In the genomic region with DNA sequence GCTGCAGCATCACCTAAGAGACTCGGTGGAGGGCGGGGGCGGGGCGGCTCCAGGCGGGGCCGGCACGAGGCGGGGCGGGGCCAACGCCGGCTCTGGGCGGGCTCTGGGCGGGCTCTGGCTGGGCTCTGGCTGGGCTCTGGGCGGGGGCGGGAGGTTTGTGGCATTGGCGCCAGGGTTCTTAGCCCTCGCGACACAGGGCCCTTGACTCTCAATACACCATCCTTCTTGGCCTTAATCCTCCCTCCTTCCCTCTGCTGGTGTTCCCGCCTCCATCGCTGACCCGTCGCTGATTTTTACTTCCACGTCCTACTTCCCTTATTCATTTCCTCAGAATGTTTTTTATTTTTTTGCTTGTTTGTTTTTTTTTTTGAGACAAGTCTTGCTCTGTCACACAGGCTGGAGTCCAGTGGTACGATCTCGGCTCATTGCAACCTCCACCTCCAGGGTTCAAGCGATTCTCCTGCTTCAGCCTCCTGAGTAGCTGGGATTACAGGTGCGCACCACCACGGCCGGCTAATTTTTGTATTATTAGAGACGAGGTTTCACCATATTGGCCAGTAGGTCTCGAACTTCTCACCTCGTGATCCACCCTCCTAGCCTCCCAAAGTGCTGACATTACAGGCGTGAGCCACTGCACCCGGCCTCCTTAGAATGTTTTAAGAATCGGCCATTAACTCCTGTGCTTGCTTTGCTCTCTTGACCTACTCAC, we compare ENCODE assay signal across 8 cellular contexts. TPM values are rescaled to one million over a fixed set of nuclear protein-coding genes. Genes with fewer than 3 reads are reported as not detected.
DNase-seq lines count a peak whose midpoint lies in the region; ATAC-seq and TF ChIP-seq lines count a peak whose summit lies in the region.

TSS of gene BLTP3B (minus strand) at position 24 of the 709 bp plus-strand sequence. CDS start 239 bp downstream, outside the sequence.

- peak within 1 kb of the TSS; percentile 100 for H3K27ac ChIP-seq in suprapubic skin

- H3K4me3 ChIP-seq in GM06990 (replicated peaks; ENCODE audit: low read depth, low read length) (peak within 1 kb of the TSS; percentile 93), suprapubic skin (peak within 1 kb of the TSS; percentile 100)

- TF ChIP-seq CTCF in GM06990 (IDR thresholded peaks at IDR 0.05; ENCODE audit: insufficient read depth, low read length, poor library complexity, severe bottlenecking), result no peak
- no peak for TF ChIP-seq CTCF in omental fat pad (IDR thresholded peaks at IDR 0.05)
- TF ChIP-seq CTCF in suprapubic skin (IDR thresholded peaks at IDR 0.05), result no peak

- TF ChIP-seq EP300 in suprapubic skin (IDR thresholded peaks at IDR 0.05), result no peak

- no peaks in the 10 kb centered on the region for H3K9me3 ChIP-seq in suprapubic skin

- TF ChIP-seq POLR2A in suprapubic skin (IDR thresholded peaks at IDR 0.05), result no peak

- ATAC-seq in HG02588 (IDR thresholded peaks at IDR 0.05; ENCODE audit: unreplicated experiment) (peak; percentile 83), omental fat pad (ENCODE audit: low FRiP score) (peak; percentile 94)

- 25% methylated on average over 33 of the region's 35 CpGs for WGBS in suprapubic skin

- H3K27me3 ChIP-seq in GM06990 (replicated peaks; ENCODE audit: control insufficient read depth, insufficient read depth, low read length), result no peaks in the 10 kb centered on the region
- H3K27me3 ChIP-seq in suprapubic skin, result no peaks in the 10 kb centered on the region

- H3K36me3 ChIP-seq in GM06990 (ENCODE audit: control insufficient read depth, insufficient read depth, low read length) (no peaks in the 10 kb centered on the region), suprapubic skin (no peaks in the 10 kb centered on the region)

- DNase-seq in GM06990 (ENCODE audit: extremely low read depth, insufficient read length) (peak; percentile 88), NCI-H1048 (lab: John Stamatoyannopoulos, UW) (peak; percentile 82), SKM-1 (lab: John Stamatoyannopoulos, UW; ENCODE audit: unreplicated experiment) (peak; percentile 5), globus pallidus (ENCODE audit: low spot score) (peak; percentile 92), omental fat pad (ENCODE audit: low spot score) (peak; percentile 87), suprapubic skin (ENCODE audit: low spot score in 2 of 2) (peak; percentile 93 to 95)
- peak; percentile 93 for DNase-seq in activated naive CD4-positive, alpha-beta T cell treated with anti-CD3 and anti-CD28 coated beads, Interleukin-2, amount 50 U/mL, for 16 hours

- peaks cover 31% of the 10 kb centered on the region for H3K4me1 ChIP-seq in suprapubic skin

RNA-seq across cellular contexts. Expression of gene BLTP3B, which starts in this region (rescaled TPM):
- total RNA-seq in omental fat pad (10 to 100 TPM; 29.5 to 34.5 (median 33.9) TPM), suprapubic skin (10 to 100 TPM; 18.6 to 27.3 (median 22.2) TPM)

Comparison
In these comparisons a context has a peak if more than half of its experiments do, and no peak if none do; other contexts are left out.
1. Peak in every context shown above with its lines: DNase-seq, ATAC-seq, H3K4me3 ChIP-seq and H3K27ac ChIP-seq.
2. DNase-seq: peak in every context shown above with its lines; median percentile 94 in suprapubic skin; 93 in activated naive CD4-positive, alpha-beta T cell treated with anti-CD3 and anti-CD28 coated beads, Interleukin-2, amount 50 U/mL, for 16 hours; 92 in globus pallidus; 88 in GM06990; 87 in omental fat pad; 82 in NCI-H1048; 5 in SKM-1.